Comparison of ENCODE assay signal across 16 cellular contexts in the genomic region with DNA sequence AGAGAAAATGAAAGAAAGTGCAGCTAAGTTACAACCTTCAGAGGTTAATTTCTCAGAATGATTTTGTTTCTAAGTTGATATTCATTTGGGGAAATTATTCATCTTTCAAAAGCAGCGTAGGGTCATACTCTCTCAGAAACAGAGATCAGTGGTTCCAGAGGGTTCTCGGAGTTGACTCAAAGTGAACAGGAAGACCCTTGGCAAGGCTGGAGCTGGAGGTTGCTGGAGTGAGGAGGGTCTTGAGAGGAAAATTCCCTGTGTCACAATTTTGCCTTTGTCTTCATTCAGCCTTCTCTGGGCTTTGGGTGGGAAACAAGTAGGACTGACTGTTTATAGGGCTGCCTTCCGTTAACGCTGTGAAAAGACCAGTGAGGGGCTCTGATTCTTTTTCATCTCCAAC.
DNase-seq lines count a peak whose midpoint lies in the region; ATAC-seq lines count a peak whose summit lies in the region.
"Had no signal": no experiment of that assay in that cellular context is flagged by ENCODE, and none has a peak within 500 bp of the region (broad histone marks: within the 10 kb centered on the region; RNA-seq: fewer than 3 reads in every experiment).

No MANE protein-coding gene starts in this region.

- no peaks in the 10 kb centered on the region for H3K27me3 Mint-ChIP-seq in activated naive CD4-positive, alpha-beta T cell treated with anti-CD3 and anti-CD28 coated beads for 36 hours (ENCODE audit: low read depth)
- no peaks in the 10 kb centered on the region for H3K27me3 Mint-ChIP-seq in T-helper 2 cell treated with Interferon-gamma antibody and Interleukin-4, amounts not matched to agents 5 μg/mL and 100 μg/mL, for 36 hours (ENCODE audit: low read depth)
- H3K27me3 Mint-ChIP-seq in activated T-helper 1 cell treated with anti-CD3 and anti-CD28 coated beads, Interleukin-12 subunit alpha, Interleukin-12 subunit beta, Interleukin-2, Interleukin-4 antibody, amounts not matched to agents 30 ng/mL and 10 ng/mL and 1 ng/mL, durations not matched to agents 14 hours and 24 hours and 36 hours (ENCODE audit: insufficient read depth) = no peaks in the 10 kb centered on the region

- CTCF ChIA-PET in activated naive CD4-positive, alpha-beta T cell treated with anti-CD3 and anti-CD28 coated beads for 36 hours (lab: Charles Lee) = interaction anchor here (1.2 to 5.1 kb wide), 2 partner anchors 33 to 176 kb away, joined by 5 to 38 read pairs; no protein-coding TSS in a partner anchor

- ATAC-seq in stimulated activated naive CD8-positive, alpha-beta T cell treated with anti-CD3 and anti-CD28 coated beads, Interleukin-15, Interleukin-2, amounts not matched to agents 100 U/mL and 50 U/mL, for 24 hours = peak; percentile 54
- no peak for ATAC-seq in GM21526 (IDR thresholded peaks at IDR 0.05; ENCODE audit: low FRiP score, unreplicated experiment)

- intact Hi-C loops in activated naive CD4-positive, alpha-beta T cell treated with anti-CD3 and anti-CD28 coated beads for 36 hours (cut with micrococcal nuclease) = loop anchor here (1.0 to 10.0 kb wide), 5 partner anchors 33 to 1270 kb away; no protein-coding TSS in a partner anchor
- intact Hi-C loops in activated T-helper 1 cell treated with anti-CD3 and anti-CD28 coated beads, Interleukin-12 subunit alpha, Interleukin-12 subunit beta, Interleukin-2, Interleukin-4 antibody, amounts not matched to agents 30 ng/mL and 10 ng/mL and 1 ng/mL, durations not matched to agents 14 hours and 24 hours and 36 hours (cut with micrococcal nuclease) = loop anchor here (1.0 to 10.0 kb wide), 7 partner anchors 81 to 866 kb away; no protein-coding TSS in a partner anchor

- peak; percentile 52 for DNase-seq in activated naive CD4-positive, alpha-beta T cell treated with anti-CD3 and anti-CD28 coated beads for 36 hours
- DNase-seq in activated naive CD4-positive, alpha-beta T cell (lab: John Stamatoyannopoulos, UW) = no peak
- peak; percentile 54 for DNase-seq in T-helper 2 cell treated with Interferon-gamma antibody and Interleukin-4, amounts not matched to agents 5 μg/mL and 100 μg/mL, for 36 hours (ENCODE audit: low spot score)
- DNase-seq in activated T-helper 1 cell treated with anti-CD3 and anti-CD28 coated beads, Interleukin-12 subunit alpha, Interleukin-12 subunit beta, Interleukin-2, Interleukin-4 antibody, amounts not matched to agents 30 ng/mL and 10 ng/mL and 1 ng/mL, durations not matched to agents 14 hours and 24 hours and 36 hours (ENCODE audit: low spot score) = no peak
- peak; percentile 10 for DNase-seq in stimulated activated naive CD8-positive, alpha-beta T cell treated with anti-CD3 and anti-CD28 coated beads, Interleukin-15, Interleukin-2, amounts not matched to agents 100 U/mL and 50 U/mL, for 24 hours
- DNase-seq in AML-193 (lab: John Stamatoyannopoulos, UW) = no peak
- DNase-seq: ACHN, COR-L47, HFFc6, KBM-7, NCI-H1417 treated with DMSO at 0.1 percent for 48 hours, NCI-H2029, NCI-H2171, NCI-H446, NCI-H69 had no signal

- H3K36me3 Mint-ChIP-seq in activated naive CD4-positive, alpha-beta T cell treated with anti-CD3 and anti-CD28 coated beads for 36 hours (ENCODE audit: low read depth) = no peaks in the 10 kb centered on the region
- H3K36me3 Mint-ChIP-seq in T-helper 2 cell treated with Interferon-gamma antibody and Interleukin-4, amounts not matched to agents 5 μg/mL and 100 μg/mL, for 36 hours (ENCODE audit: low read depth) = no peaks in the 10 kb centered on the region
- H3K36me3 Mint-ChIP-seq in activated T-helper 1 cell treated with anti-CD3 and anti-CD28 coated beads, Interleukin-12 subunit alpha, Interleukin-12 subunit beta, Interleukin-2, Interleukin-4 antibody, amounts not matched to agents 30 ng/mL and 10 ng/mL and 1 ng/mL, durations not matched to agents 14 hours and 24 hours and 36 hours (ENCODE audit: low read depth) = peaks cover 9% of the 10 kb centered on the region

- no peaks in the 10 kb centered on the region for H3K9me3 Mint-ChIP-seq in activated naive CD4-positive, alpha-beta T cell treated with anti-CD3 and anti-CD28 coated beads for 36 hours
- no peaks in the 10 kb centered on the region for H3K9me3 Mint-ChIP-seq in T-helper 2 cell treated with Interferon-gamma antibody and Interleukin-4, amounts not matched to agents 5 μg/mL and 100 μg/mL, for 36 hours
- peaks cover 9% of the 10 kb centered on the region for H3K9me3 Mint-ChIP-seq in activated T-helper 1 cell treated with anti-CD3 and anti-CD28 coated beads, Interleukin-12 subunit alpha, Interleukin-12 subunit beta, Interleukin-2, Interleukin-4 antibody, amounts not matched to agents 30 ng/mL and 10 ng/mL and 1 ng/mL, durations not matched to agents 14 hours and 24 hours and 36 hours
- H3K9me3 Mint-ChIP-seq: HFFc6 had no signal

- peaks cover 57% of the 10 kb centered on the region for H3K4me1 Mint-ChIP-seq in activated naive CD4-positive, alpha-beta T cell treated with anti-CD3 and anti-CD28 coated beads for 36 hours (ENCODE audit: low read depth)
- peaks cover 43% of the 10 kb centered on the region for H3K4me1 Mint-ChIP-seq in T-helper 2 cell treated with Interferon-gamma antibody and Interleukin-4, amounts not matched to agents 5 μg/mL and 100 μg/mL, for 36 hours (ENCODE audit: low read depth)
- peaks cover 57% of the 10 kb centered on the region for H3K4me1 Mint-ChIP-seq in activated T-helper 1 cell treated with anti-CD3 and anti-CD28 coated beads, Interleukin-12 subunit alpha, Interleukin-12 subunit beta, Interleukin-2, Interleukin-4 antibody, amounts not matched to agents 30 ng/mL and 10 ng/mL and 1 ng/mL, durations not matched to agents 14 hours and 24 hours and 36 hours (ENCODE audit: low read depth)

- peak overlapping the region; percentile 86 for H3K27ac Mint-ChIP-seq in activated naive CD4-positive, alpha-beta T cell treated with anti-CD3 and anti-CD28 coated beads for 36 hours
- peak overlapping the region; percentile 64 for H3K27ac Mint-ChIP-seq in T-helper 2 cell treated with Interferon-gamma antibody and Interleukin-4, amounts not matched to agents 5 μg/mL and 100 μg/mL, for 36 hours
- peak overlapping the region; percentile 87 for H3K27ac Mint-ChIP-seq in activated T-helper 1 cell treated with anti-CD3 and anti-CD28 coated beads, Interleukin-12 subunit alpha, Interleukin-12 subunit beta, Interleukin-2, Interleukin-4 antibody, amounts not matched to agents 30 ng/mL and 10 ng/mL and 1 ng/mL, durations not matched to agents 14 hours and 24 hours and 36 hours
- H3K27ac Mint-ChIP-seq: HFFc6 had no signal

- peak overlapping the region; percentile 0 for H3K4me3 Mint-ChIP-seq in activated naive CD4-positive, alpha-beta T cell treated with anti-CD3 and anti-CD28 coated beads for 36 hours
- peak overlapping the region; percentile 20 for H3K4me3 Mint-ChIP-seq in T-helper 2 cell treated with Interferon-gamma antibody and Interleukin-4, amounts not matched to agents 5 μg/mL and 100 μg/mL, for 36 hours
- H3K4me3 Mint-ChIP-seq in activated T-helper 1 cell treated with anti-CD3 and anti-CD28 coated beads, Interleukin-12 subunit alpha, Interleukin-12 subunit beta, Interleukin-2, Interleukin-4 antibody, amounts not matched to agents 30 ng/mL and 10 ng/mL and 1 ng/mL, durations not matched to agents 14 hours and 24 hours and 36 hours = peak overlapping the region; percentile 69
- H3K4me3 Mint-ChIP-seq: HFFc6 had no signal

Comparison
In these comparisons a context has a peak if more than half of its experiments do, and no peak if none do; other contexts are left out.
1. DNase-seq: peak in activated naive CD4-positive, alpha-beta T cell treated with anti-CD3 and anti-CD28 coated beads for 36 hours (single experiment), T-helper 2 cell treated with Interferon-gamma antibody and Interleukin-4, amounts not matched to agents 5 μg/mL and 100 μg/mL, for 36 hours (single experiment) and stimulated activated naive CD8-positive, alpha-beta T cell treated with anti-CD3 and anti-CD28 coated beads, Interleukin-15, Interleukin-2, amounts not matched to agents 100 U/mL and 50 U/mL, for 24 hours (single experiment); none in activated naive CD4-positive, alpha-beta T cell (0 of 4), activated T-helper 1 cell treated with anti-CD3 and anti-CD28 coated beads, Interleukin-12 subunit alpha, Interleukin-12 subunit beta, Interleukin-2, Interleukin-4 antibody, amounts not matched to agents 30 ng/mL and 10 ng/mL and 1 ng/mL, durations not matched to agents 14 hours and 24 hours and 36 hours (single experiment) and AML-193 (0 of 2).
2. H3K4me3 Mint-ChIP-seq: peak in every context shown above with its lines; median percentile 69 in activated T-helper 1 cell treated with anti-CD3 and anti-CD28 coated beads, Interleukin-12 subunit alpha, Interleukin-12 subunit beta, Interleukin-2, Interleukin-4 antibody, amounts not matched to agents 30 ng/mL and 10 ng/mL and 1 ng/mL, durations not matched to agents 14 hours and 24 hours and 36 hours; 20 in T-helper 2 cell treated with Interferon-gamma antibody and Interleukin-4, amounts not matched to agents 5 μg/mL and 100 μg/mL, for 36 hours; 0 in activated naive CD4-positive, alpha-beta T cell treated with anti-CD3 and anti-CD28 coated beads for 36 hours.
3. Peak in every context shown above with its lines, with median percentiles within 50 percentile points of each other: H3K27ac Mint-ChIP-seq.